Comparison of ENCODE assay signal across 1 cellular context in the genomic region with DNA sequence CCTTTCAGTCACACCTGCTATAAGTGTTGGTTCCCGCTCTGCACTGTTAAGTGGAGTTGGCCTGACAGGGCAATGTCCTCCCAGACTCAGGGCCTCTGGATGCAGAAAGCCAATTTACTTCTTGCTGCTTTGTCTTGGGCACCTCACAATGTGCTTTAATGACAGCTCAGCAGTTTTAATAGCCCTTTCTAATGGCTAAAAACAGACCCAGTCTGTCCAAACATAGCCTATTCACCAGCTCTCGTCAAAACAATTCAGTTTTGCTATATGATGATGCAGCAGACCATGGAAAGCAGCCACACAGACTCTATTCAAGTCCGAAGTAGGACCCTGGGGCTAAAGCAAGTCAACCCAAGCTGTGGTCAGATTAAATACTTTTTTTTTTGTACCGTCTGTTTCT.
TF ChIP-seq lines count a peak whose summit lies in the region.

No MANE protein-coding gene starts in this region.

TF ChIP-seq in GM12878, 131 proteins besides CTCF, POLR2A, EP300 and RAD21 (continued from another document):
- TF ChIP-seq, protein P1, sequence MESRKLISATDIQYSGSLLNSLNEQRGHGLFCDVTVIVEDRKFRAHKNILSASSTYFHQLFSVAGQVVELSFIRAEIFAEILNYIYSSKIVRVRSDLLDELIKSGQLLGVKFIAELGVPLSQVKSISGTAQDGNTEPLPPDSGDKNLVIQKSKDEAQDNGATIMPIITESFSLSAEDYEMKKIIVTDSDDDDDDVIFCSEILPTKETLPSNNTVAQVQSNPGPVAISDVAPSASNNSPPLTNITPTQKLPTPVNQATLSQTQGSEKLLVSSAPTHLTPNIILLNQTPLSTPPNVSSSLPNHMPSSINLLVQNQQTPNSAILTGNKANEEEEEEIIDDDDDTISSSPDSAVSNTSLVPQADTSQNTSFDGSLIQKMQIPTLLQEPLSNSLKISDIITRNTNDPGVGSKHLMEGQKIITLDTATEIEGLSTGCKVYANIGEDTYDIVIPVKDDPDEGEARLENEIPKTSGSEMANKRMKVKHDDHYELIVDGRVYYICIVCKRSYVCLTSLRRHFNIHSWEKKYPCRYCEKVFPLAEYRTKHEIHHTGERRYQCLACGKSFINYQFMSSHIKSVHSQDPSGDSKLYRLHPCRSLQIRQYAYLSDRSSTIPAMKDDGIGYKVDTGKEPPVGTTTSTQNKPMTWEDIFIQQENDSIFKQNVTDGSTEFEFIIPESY (IDR thresholded peaks at IDR 0.05), result no peak
- TF ChIP-seq NR2C1 (IDR thresholded peaks at IDR 0.05) (no peak), HCFC1 (IDR thresholded peaks at IDR 0.05; ENCODE audit: low read length) (no peak), POU2F2 (IDR thresholded peaks at IDR 0.05; ENCODE audit: borderline replicate concordance, low read depth, low read length) (no peak), MTA2 (IDR thresholded peaks at IDR 0.05; ENCODE audit: low read depth) (no peak), TARDBP (IDR thresholded peaks at IDR 0.05; ENCODE audit: borderline replicate concordance) (no peak)
